ENCODE assay signal across 1 cellular context in genomic region chr11:134118016-134118415, GRCh38.
TF ChIP-seq lines count a peak whose summit lies in the region.

No MANE protein-coding gene starts in this region.

TF ChIP-seq in H1, 55 proteins besides CTCF, POLR2A, EP300 and RAD21 (continued from another document):
- TF ChIP-seq MAX (IDR thresholded peaks at IDR 0.05) (no peak), RFX5 (IDR thresholded peaks at IDR 0.05; ENCODE audit: borderline replicate concordance, low read depth, low read length) (no peak), SP4 (IDR thresholded peaks at IDR 0.05; ENCODE audit: low read length) (no peak), POU5F1 (IDR thresholded peaks at IDR 0.05; ENCODE audit: low read depth, low read length) (no peak), SP1 (IDR thresholded peaks at IDR 0.05; ENCODE audit: low read depth, low read length) (no peak), BACH1 (IDR thresholded peaks at IDR 0.05; ENCODE audit: low read length) (no peak), SIRT6 (IDR thresholded peaks at IDR 0.05; ENCODE audit: low read length) (no peak), CREB1 (IDR thresholded peaks at IDR 0.05) (no peak), FOSL1 (IDR thresholded peaks at IDR 0.05; ENCODE audit: insufficient read depth, low read depth, low read length) (no peak), KDM5A (IDR thresholded peaks at IDR 0.05; ENCODE audit: low read length) (no peak), BCL11A (IDR thresholded peaks at IDR 0.05; ENCODE audit: low read depth in 2 of 2, low read length in 2 of 2) (no peak)
- TF ChIP-seq, protein P1, sequence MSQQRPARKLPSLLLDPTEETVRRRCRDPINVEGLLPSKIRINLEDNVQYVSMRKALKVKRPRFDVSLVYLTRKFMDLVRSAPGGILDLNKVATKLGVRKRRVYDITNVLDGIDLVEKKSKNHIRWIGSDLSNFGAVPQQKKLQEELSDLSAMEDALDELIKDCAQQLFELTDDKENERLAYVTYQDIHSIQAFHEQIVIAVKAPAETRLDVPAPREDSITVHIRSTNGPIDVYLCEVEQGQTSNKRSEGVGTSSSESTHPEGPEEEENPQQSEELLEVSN (IDR thresholded peaks at IDR 0.05) = no peak
